In the genomic region with DNA sequence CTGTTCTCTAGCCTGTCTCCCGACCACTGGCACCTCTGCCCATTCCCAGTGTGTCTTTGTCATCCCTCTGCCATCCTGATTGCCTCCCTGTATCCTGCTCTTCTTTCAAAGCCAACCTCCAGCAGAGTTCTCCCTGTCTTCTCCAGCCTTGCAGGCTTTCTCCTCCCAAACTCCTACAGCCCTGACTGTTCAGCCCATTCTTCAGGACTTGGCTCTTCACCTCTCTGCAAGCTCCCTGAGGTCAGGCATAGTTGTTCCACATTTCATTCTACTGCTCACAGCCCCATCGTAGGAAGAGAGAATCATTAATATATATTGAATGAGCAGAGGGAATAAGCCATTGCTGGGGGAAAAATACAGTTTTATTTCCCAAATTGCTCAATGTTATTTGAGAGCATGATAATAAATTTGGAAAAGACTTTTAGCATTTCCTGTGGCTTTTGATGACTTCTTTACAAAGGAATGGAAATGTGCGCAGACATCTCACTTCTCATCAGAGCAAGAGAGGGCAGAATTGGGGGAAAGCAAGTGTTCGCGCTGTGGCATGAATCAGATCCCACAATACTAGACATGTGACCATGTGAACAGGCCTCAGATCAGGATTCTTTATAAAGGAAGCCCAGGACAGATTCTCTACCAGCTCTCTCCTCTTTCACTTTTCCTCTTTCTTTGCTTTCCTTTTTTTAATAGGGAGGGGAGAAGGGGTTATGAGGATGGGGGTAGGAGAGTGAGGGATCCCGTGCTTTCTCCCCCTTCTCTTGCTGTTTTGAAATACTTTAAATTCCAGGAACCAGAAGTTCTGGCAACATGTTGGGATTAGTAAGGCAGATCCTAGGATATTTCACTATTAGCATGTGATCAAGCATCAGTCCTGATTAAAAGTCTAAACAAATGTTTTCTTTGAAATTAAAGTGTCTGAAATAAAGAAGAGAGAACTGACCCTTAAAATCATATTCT, we compare ENCODE assay signal across 10 cellular contexts. TPM values are rescaled to one million over a fixed set of nuclear protein-coding genes. Genes with fewer than 3 reads are reported as not detected.
DNase-seq lines count a peak whose midpoint lies in the region; ATAC-seq and TF ChIP-seq lines count a peak whose summit lies in the region.
"Had no signal": no experiment of that assay in that cellular context is flagged by ENCODE, and none has a peak within 500 bp of the region (broad histone marks: within the 10 kb centered on the region; RNA-seq: fewer than 3 reads in every experiment).

No MANE protein-coding gene starts in this region.

- peaks cover 93% of the 10 kb centered on the region for H3K4me1 ChIP-seq in psoas muscle

- H3K27ac ChIP-seq in psoas muscle, result peak overlapping the region; percentile 79

- no peaks in the 10 kb centered on the region for H3K36me3 Mint-ChIP-seq in glutamatergic neuron (ENCODE audit: unreplicated experiment)

- WGBS in psoas muscle, 3 donors, result 50 to 71% (median 52%) methylated on average over 6 of the region's 6 CpGs

- intact Hi-C loops in psoas muscle (cut with DNase I), result loop anchor here (5.0 kb wide), 1 partner anchor 37 kb away; the partner anchor contains the start of gene EPAS1 (in 2 of the 2)

- CTCF ChIA-PET in BJ (lab: Yijun Ruan, JAX), result interaction anchor here (0.6 to 2.1 kb wide), 8 partner anchors 7 to 324 kb away, joined by 3 to 5 read pairs (median 4); no protein-coding TSS in a partner anchor

- H3K9me3 ChIP-seq in psoas muscle, result no peaks in the 10 kb centered on the region

- no peaks in the 10 kb centered on the region for H3K27me3 ChIP-seq in BJ (ENCODE audit: control insufficient read depth, insufficient read depth, low read length)
- no peaks in the 10 kb centered on the region for H3K27me3 ChIP-seq in psoas muscle (ENCODE audit: insufficient read depth in 3 of 3, low read length in 2 of 3)

- peaks cover 4% of the 10 kb centered on the region for H3K27me3 Mint-ChIP-seq in glutamatergic neuron (ENCODE audit: unreplicated experiment)

- no peaks in the 10 kb centered on the region for H3K36me3 ChIP-seq in BJ (ENCODE audit: control insufficient read depth, insufficient read depth, low read length)
- H3K36me3 ChIP-seq in psoas muscle (ENCODE audit: insufficient read depth in 1 of 2, low read depth in 1 of 2), result no peaks in the 10 kb centered on the region

- H3K4me3 ChIP-seq in BJ (ENCODE audit: low read depth, low read length) (peak overlapping the region; percentile 28), fibroblast of villous mesenchyme (ENCODE audit: low read depth, low read length) (peak overlapping the region; percentile 26), psoas muscle (peak overlapping the region; percentile 54)

- H3K4me1 Mint-ChIP-seq in glutamatergic neuron (ENCODE audit: low read depth, unreplicated experiment), result peaks cover 19% of the 10 kb centered on the region

- TF ChIP-seq CTCF in BJ (IDR thresholded peaks at IDR 0.05; ENCODE audit: insufficient read depth, low read depth, low read length) (no peak), fibroblast of villous mesenchyme (IDR thresholded peaks at IDR 0.05; ENCODE audit: insufficient read depth, low read depth, low read length) (no peak), psoas muscle (IDR thresholded peaks at IDR 0.05) (no peak), glutamatergic neuron (IDR thresholded peaks at IDR 0.05; ENCODE audit: partially characterized antibody, unreplicated experiment) (no peak)

- H3K4me3 Mint-ChIP-seq in glutamatergic neuron (ENCODE audit: unreplicated experiment), result no peak overlapping the region
- H3K4me3 Mint-ChIP-seq: activated T-cell treated with anti-CD3 and anti-CD28 coated beads, Interleukin-2, amount 50 U/mL, for 4 hours had no signal

- ATAC-seq in psoas muscle, result peak in 1 of 4 donors; percentile 26
- no peak for ATAC-seq in HG03108 (IDR thresholded peaks at IDR 0.05; ENCODE audit: unreplicated experiment)
- ATAC-seq in GM18870 (IDR thresholded peaks at IDR 0.05; ENCODE audit: unreplicated experiment), result no peak
- ATAC-seq: activated T-cell treated with anti-CD3 and anti-CD28 coated beads, Interleukin-2, amount 50 U/mL, for 4 hours had no signal

- POLR2A ChIA-PET in BJ (lab: Charles Lee), result interaction anchor here (1.3 kb wide), 1 partner anchor 25 kb away, joined by 5 read pairs; no protein-coding TSS in a partner anchor

- DNase-seq in BJ (ENCODE audit: low read depth), result peak; percentile 95
- DNase-seq in T1000 (lab: John Stamatoyannopoulos, UW), result peak; percentile 26
- peak; percentile 95 for DNase-seq in fibroblast of villous mesenchyme (ENCODE audit: low read depth)
- DNase-seq in psoas muscle, result no peak
- no peak for DNase-seq in glutamatergic neuron
- no peak for DNase-seq in activated CD4-positive, alpha-beta T cell treated with anti-CD3 and anti-CD28 coated beads for 48 hours
- DNase-seq: activated T-cell treated with anti-CD3 and anti-CD28 coated beads, Interleukin-2, amount 50 U/mL, for 4 hours; NCI-H446 treated with DMSO at 0.1 percent for 48 hours had no signal

- peaks cover 6% of the 10 kb centered on the region for H3K9me3 Mint-ChIP-seq in glutamatergic neuron (ENCODE audit: unreplicated experiment)
- H3K9me3 Mint-ChIP-seq: activated T-cell treated with anti-CD3 and anti-CD28 coated beads, Interleukin-2, amount 50 U/mL, for 4 hours had no signal

- no peak overlapping the region for H3K27ac Mint-ChIP-seq in glutamatergic neuron (ENCODE audit: unreplicated experiment)

RNA-seq across cellular contexts. Expression of gene EPAS1, which starts 37.5 kb away (rescaled TPM):
- polyA plus RNA-seq in BJ (2011; rRNA removed) (312 and 531 TPM in 2 replicates), psoas muscle (100 to 1,000 TPM in 1 of 3 donors, 10 to 100 TPM in 2; 39.2 to 112 (median 49.9) TPM)
- 229 and 279 TPM in 2 replicates for polyA minus RNA-seq in BJ (2011; rRNA and poly(A)+ RNA removed)
- total RNA-seq in fibroblast of villous mesenchyme (124 and 132 TPM in 2 replicates), psoas muscle (100 to 1,000 TPM in 2 of 4 donors, 10 to 100 TPM in 2; 44.3 to 123 (median 98.3) TPM), glutamatergic neuron (ENCODE audit: unreplicated experiment) (not detected)

Comparison
In these comparisons a context has a peak if more than half of its experiments do, and no peak if none do; other contexts are left out.
1. DNase-seq: peak in BJ (single experiment), T1000 (single experiment) and fibroblast of villous mesenchyme (single experiment); none in psoas muscle (0 of 2), glutamatergic neuron (single experiment) and activated CD4-positive, alpha-beta T cell treated with anti-CD3 and anti-CD28 coated beads for 48 hours (single experiment).
2. RNA of gene EPAS1, which starts 37.5 kb away (total RNA-seq): 124 to 132 TPM in fibroblast of villous mesenchyme and 44.3 to 123 TPM in psoas muscle; not detected in glutamatergic neuron (single experiment); every median in the first group is over 10 times any median in the second.
3. Peak in every context shown above with its lines, with median percentiles within 50 percentile points of each other: H3K4me3 ChIP-seq.